16 cellular contexts compared by ENCODE assay signal in genomic region chr4:133839326-133839725, GRCh38.
DNase-seq lines count a peak whose midpoint lies in the region; ATAC-seq, FAIRE-seq and TF ChIP-seq lines count a peak whose summit lies in the region.
"Had no signal": no experiment of that assay in that cellular context is flagged by ENCODE, and none has a peak within 500 bp of the region (broad histone marks: within the 10 kb centered on the region; RNA-seq: fewer than 3 reads in every experiment).

No MANE protein-coding gene starts in this region.

- no peaks in the 10 kb centered on the region for H3K4me1 Mint-ChIP-seq in activated naive CD8-positive, alpha-beta T cell treated with anti-CD3 and anti-CD28 coated beads for 36 hours
- H3K4me1 Mint-ChIP-seq: central memory CD8-positive, alpha-beta T cell had no signal

- FAIRE-seq in HepG2 (lab: Jason Lieb, UNC), result no peak

- H3K27me3 ChIP-seq in HepG2 (ENCODE audit: control insufficient read depth in 1 of 2, insufficient read depth in 2 of 2, low read length in 2 of 2) (no peaks in the 10 kb centered on the region), right lobe of liver (no peaks in the 10 kb centered on the region)
- H3K27me3 ChIP-seq: hepatocyte had no signal

- H3K27ac ChIP-seq in HepG2 (ENCODE audit: extremely low read length, insufficient read depth, low read length), result no peak overlapping the region
- H3K27ac ChIP-seq in right lobe of liver, result no peak overlapping the region
- H3K27ac ChIP-seq in RWPE1, result no peak overlapping the region
- H3K27ac ChIP-seq: hepatocyte, SK-N-MC had no signal

- H3K4me2 ChIP-seq in HepG2 (ENCODE audit: low read depth, low read length), result no peak overlapping the region
- H3K4me2 ChIP-seq: hepatocyte had no signal

- H2AFZ ChIP-seq in HepG2 (ENCODE audit: low read length), result no peak overlapping the region
- H2AFZ ChIP-seq: hepatocyte had no signal

- CTCF ChIA-PET in HepG2 (lab: Yijun Ruan, JAX; ENCODE audit: low intra/inter-chr PET ratio, low total read pairs) (no interaction called here), RWPE1 (lab: Yijun Ruan, JAX) (interaction anchor here (0.7 kb wide), 1 partner anchor 12 kb away, joined by 4 read pairs; no protein-coding TSS in a partner anchor)

- in situ Hi-C loops in HepG2 (cut with HindIII; ENCODE audit: extremely low pct_ligation_motif_present, low pct_unique_long_range_greater_than_20kb), result no loop called here

- no peak for TF ChIP-seq EP300 in HepG2 (IDR thresholded peaks at IDR 0.05; ENCODE audit: low read depth in 2 of 2, low read length in 2 of 2)
- TF ChIP-seq EP300 in HepG2 (CRISPR knock-in tag; IDR thresholded peaks at IDR 0.05; ENCODE audit: borderline replicate concordance), result no peak

- no peaks in the 10 kb centered on the region for H3K36me3 ChIP-seq in HepG2 (replicated peaks in 1 of 2; ENCODE audit: control insufficient read depth in 1 of 2, insufficient read depth in 2 of 2, low read length in 2 of 2)
- no peaks in the 10 kb centered on the region for H3K36me3 ChIP-seq in right lobe of liver

- H3K4me3 ChIP-seq in HepG2 (replicated peaks in 1 of 3; ENCODE audit: insufficient read depth in 1 of 3, low read depth in 2 of 3, low read length in 3 of 3) (no peak overlapping the region), right lobe of liver (no peak overlapping the region), cardiac fibroblast (replicated peaks in 1 of 2; ENCODE audit: low read depth in 2 of 2, low read length in 2 of 2) (no peak overlapping the region)
- H3K4me3 ChIP-seq: hepatocyte, SK-N-MC had no signal

- H3K79me2 ChIP-seq in HepG2 (ENCODE audit: insufficient read depth, low read length), result no peaks in the 10 kb centered on the region
- H3K79me2 ChIP-seq: hepatocyte had no signal

- BruUV-seq in HepG2 (replicated peaks; lab: Mats Ljungman, UMichigan), result no TSS peak

- no peak for ATAC-seq in HepG2
- no peak for ATAC-seq in right lobe of liver

- intact Hi-C loops in HepG2 (cut with micrococcal nuclease; ENCODE audit: unreplicated experiment) (no loop called here), right lobe of liver (cut with DNase I) (no loop called here)

- DNase-seq in HepG2 (ENCODE audit: low spot score) (no peak), right lobe of liver (no peak), NCI-H69 (lab: John Stamatoyannopoulos, UW) (peak; percentile 2), cardiac fibroblast (ENCODE audit: low read depth in 2 of 2) (peak; percentile 9 to 21), RWPE1 (ENCODE audit: low spot score) (no peak), NCI-H510A treated with DMSO at 0.1 percent for 48 hours (lab: John Stamatoyannopoulos, UW) (no peak)
- DNase-seq in activated naive CD8-positive, alpha-beta T cell treated with anti-CD3 and anti-CD28 coated beads for 36 hours, result no peak
- DNase-seq in stimulated activated naive CD4-positive, alpha-beta T cell treated with Interleukin-2 at 50 U/mL for 16 hours (lab: John Stamatoyannopoulos, UW), result no peak
- DNase-seq: activated CD8-positive, alpha-beta memory T cell treated with anti-CD3 and anti-CD28 coated beads, Interleukin-2, amount 50 U/mL, for 48 hours; DMS 273 treated with DMSO at 0.1 percent for 48 hours; NCI-H1694 treated with DMSO at 0.1 percent for 48 hours; substantia nigra had no signal

- H3K4me1 ChIP-seq in HepG2 (ENCODE audit: insufficient read depth, low read length), result no peaks in the 10 kb centered on the region
- no peaks in the 10 kb centered on the region for H3K4me1 ChIP-seq in right lobe of liver

- TF ChIP-seq RAD21 in HepG2 (CRISPR knock-in tag; IDR thresholded peaks at IDR 0.05), result no peak

- POLR2A ChIA-PET in HepG2 (lab: Yijun Ruan, JAX), result no interaction called here
- POLR2A ChIA-PET in RWPE1 (lab: Yijun Ruan, JAX; ENCODE audit: low non-redundant PET), result no interaction called here

- peaks cover 21% of the 10 kb centered on the region for H3K9me3 Mint-ChIP-seq in activated naive CD8-positive, alpha-beta T cell treated with anti-CD3 and anti-CD28 coated beads for 36 hours

- no peaks in the 10 kb centered on the region for H3K27me3 Mint-ChIP-seq in activated naive CD8-positive, alpha-beta T cell treated with anti-CD3 and anti-CD28 coated beads for 36 hours
- H3K27me3 Mint-ChIP-seq: activated naive CD8-positive, alpha-beta T cell; central memory CD8-positive, alpha-beta T cell had no signal

- TF ChIP-seq POLR2A in HepG2 (IDR thresholded peaks at IDR 0.05; ENCODE audit: insufficient read depth in 1 of 2, low read depth in 2 of 2, low read length in 2 of 2) (no peak), right lobe of liver (IDR thresholded peaks at IDR 0.05) (no peak)

- H3K9ac ChIP-seq in HepG2 (ENCODE audit: insufficient read depth, low read depth, low read length), result no peak overlapping the region

- H3K9me3 ChIP-seq in HepG2 (ENCODE audit: low read length) (peaks cover 35% of the 10 kb centered on the region), right lobe of liver (no peaks in the 10 kb centered on the region)

- no peaks in the 10 kb centered on the region for H4K20me1 ChIP-seq in HepG2 (ENCODE audit: insufficient read depth, low read length)

- H3K36me3 Mint-ChIP-seq in activated naive CD8-positive, alpha-beta T cell treated with anti-CD3 and anti-CD28 coated beads for 36 hours, result no peaks in the 10 kb centered on the region
- H3K36me3 Mint-ChIP-seq: activated naive CD8-positive, alpha-beta T cell had no signal

- H3K4me3 Mint-ChIP-seq in activated naive CD8-positive, alpha-beta T cell treated with anti-CD3 and anti-CD28 coated beads for 36 hours, result no peak overlapping the region
- H3K4me3 Mint-ChIP-seq: activated naive CD8-positive, alpha-beta T cell; central memory CD8-positive, alpha-beta T cell had no signal

- no peak overlapping the region for H3K27ac Mint-ChIP-seq in activated naive CD8-positive, alpha-beta T cell treated with anti-CD3 and anti-CD28 coated beads for 36 hours
- H3K27ac Mint-ChIP-seq: activated naive CD8-positive, alpha-beta T cell had no signal

- TF ChIP-seq CTCF in HepG2 (CRISPR knock-in tag; IDR thresholded peaks at IDR 0.05) (no peak), right lobe of liver (IDR thresholded peaks at IDR 0.05) (no peak), cardiac fibroblast (IDR thresholded peaks at IDR 0.05; ENCODE audit: low read depth, low read length) (no peak), RWPE1 (conservative IDR thresholded peaks at IDR 0.05; ENCODE audit: low read depth) (no peak)

TF ChIP-seq in HepG2, 621 proteins besides CTCF, POLR2A, EP300 and RAD21:
- no peak for TF ChIP-seq ZBTB4 (CRISPR knock-in tag; IDR thresholded peaks at IDR 0.05; ENCODE audit: borderline replicate concordance)
- peak; percentile 30; the same call in 1 of the 2 replicates for TF ChIP-seq ATF7 (IDR thresholded peaks at IDR 0.05)
- no peak for TF ChIP-seq ATF7 (CRISPR knock-in tag; IDR thresholded peaks at IDR 0.05)
- no peak for TF ChIP-seq EHMT2 (IDR thresholded peaks at IDR 0.05; ENCODE audit: borderline replicate concordance, low read depth, low read length)
- TF ChIP-seq ZNF235 (CRISPR knock-in tag; IDR thresholded peaks at IDR 0.05; ENCODE audit: borderline replicate concordance), result no peak
- TF ChIP-seq ZNF331 (CRISPR knock-in tag; IDR thresholded peaks at IDR 0.05), result no peak
- TF ChIP-seq ZMAT3 (CRISPR knock-in tag; conservative IDR thresholded peaks at IDR 0.05), result no peak
- no peak for TF ChIP-seq U2AF2 (IDR thresholded peaks at IDR 0.05; ENCODE audit: low read depth, low read length)
- no peak for TF ChIP-seq ZNF567 (CRISPR knock-in tag; IDR thresholded peaks at IDR 0.05; ENCODE audit: borderline replicate concordance)

Comparison
In these comparisons a context has a peak if more than half of its experiments do, and no peak if none do; other contexts are left out.
1. DNase-seq: peak in NCI-H69 (single experiment) and cardiac fibroblast (2 of 2); none in HepG2 (single experiment), right lobe of liver (0 of 3), activated naive CD8-positive, alpha-beta T cell treated with anti-CD3 and anti-CD28 coated beads for 36 hours (single experiment), RWPE1 (single experiment), NCI-H510A treated with DMSO at 0.1 percent for 48 hours (single experiment) and stimulated activated naive CD4-positive, alpha-beta T cell treated with Interleukin-2 at 50 U/mL for 16 hours (single experiment).